ENCODE assay signal across 8 cellular contexts in genomic region chr12:56521209-56521589, GRCh38. TPM values are rescaled to one million over a fixed set of nuclear protein-coding genes. Genes with fewer than 3 reads are reported as not detected.
DNase-seq lines count a peak whose midpoint lies in the region; ATAC-seq and TF ChIP-seq lines count a peak whose summit lies in the region.

No MANE protein-coding gene starts in this region.

- peak overlapping the region; percentile 78 for H3K4me3 Mint-ChIP-seq in activated T-helper 17 cell treated with anti-CD3 and anti-CD28 coated beads, Interleukin-2, amount 50 U/mL, for 72 hours

- intact Hi-C loops in right cardiac atrium (cut with DNase I), result loop anchor here in 1 of 4 donors (5.0 kb wide), 1 partner anchor 51 kb away; no protein-coding TSS in a partner anchor
- intact Hi-C loops in spleen (cut with DNase I; ENCODE audit: low total_unique reads), result no loop called here

- no peaks in the 10 kb centered on the region for H3K36me3 Mint-ChIP-seq in activated T-helper 17 cell treated with anti-CD3 and anti-CD28 coated beads, Interleukin-2, amount 50 U/mL, for 72 hours (ENCODE audit: low read depth)

- ATAC-seq in activated T-helper 17 cell treated with anti-CD3 and anti-CD28 coated beads, Interleukin-2, amount 50 U/mL, for 72 hours (replicated peaks), result peak; percentile 16
- ATAC-seq in right cardiac atrium (peak; percentile 37 to 52), GM18868 (IDR thresholded peaks at IDR 0.05; ENCODE audit: unreplicated experiment) (no peak)

- DNase-seq in HFF-Myc (ENCODE audit: extremely low read depth, low read depth), result no peak
- DNase-seq in right cardiac atrium, result peak in 1 of 3 donors; percentile 29
- no peak for DNase-seq in spleen
- DNase-seq in cerebellar nuclear complex (lab: John Stamatoyannopoulos, UW), result no peak
- no peak for DNase-seq in NK-92 treated with Interleukin-12 subunit alpha and Interleukin-12 subunit beta, amount 100 ng/mL, for 24 hours (lab: John Stamatoyannopoulos, UW)
- no peak for DNase-seq in GM13976 (ENCODE audit: low spot score)

- no peaks in the 10 kb centered on the region for H3K9me3 Mint-ChIP-seq in activated T-helper 17 cell treated with anti-CD3 and anti-CD28 coated beads, Interleukin-2, amount 50 U/mL, for 72 hours

- 30% methylated on average over 8 of the region's 8 CpGs for WGBS in right cardiac atrium
- 39 to 59% (median 48%) methylated on average over 8 of the region's 8 CpGs for WGBS in spleen, 5 donors

- H3K27me3 Mint-ChIP-seq in activated T-helper 17 cell treated with anti-CD3 and anti-CD28 coated beads, Interleukin-2, amount 50 U/mL, for 72 hours, result no peaks in the 10 kb centered on the region

- H3K9me3 ChIP-seq in right cardiac atrium (ENCODE audit: control insufficient read depth, low read length) (no peaks in the 10 kb centered on the region), spleen (no peaks in the 10 kb centered on the region)

- H3K27me3 ChIP-seq in right cardiac atrium (ENCODE audit: control insufficient read depth, insufficient read depth) (no peaks in the 10 kb centered on the region), spleen (replicated peaks in 1 of 7) (no peaks in the 10 kb centered on the region)

- H3K4me1 Mint-ChIP-seq in activated T-helper 17 cell treated with anti-CD3 and anti-CD28 coated beads, Interleukin-2, amount 50 U/mL, for 72 hours, result peaks cover 12% of the 10 kb centered on the region

- no peaks in the 10 kb centered on the region for H3K4me1 ChIP-seq in right cardiac atrium (ENCODE audit: control insufficient read depth, insufficient read depth, low read length)
- peaks cover 10 to 77% (median 46%) of the 10 kb centered on the region in 6 donors for H3K4me1 ChIP-seq in spleen

- H3K4me3 ChIP-seq in HFF-Myc (replicated peaks; ENCODE audit: low read depth, low read length) (peak overlapping the region; percentile 67; the same call in 1 of the 2 replicates), right cardiac atrium (ENCODE audit: low read length) (peak overlapping the region; percentile 83), spleen (peak overlapping the region; percentile 18 to 65 (median 42))

- no peak for TF ChIP-seq POLR2A in spleen (IDR thresholded peaks at IDR 0.05)

- H3K27ac ChIP-seq in right cardiac atrium (ENCODE audit: low read length) (peak overlapping the region; percentile 77), spleen (peak overlapping the region; percentile 53 to 93 (median 84))

- in situ Hi-C loops in GM13976 (cut with MboI; ENCODE audit: low sequenced_read_pairs, unreplicated experiment), result loop anchor here (25.0 kb wide), 1 partner anchor 91 kb away; no protein-coding TSS in a partner anchor

- TF ChIP-seq CTCF in HFF-Myc (IDR thresholded peaks at IDR 0.05; ENCODE audit: low read depth, low read length, missing control alignments), result no peak
- no peak for TF ChIP-seq CTCF in spleen (IDR thresholded peaks at IDR 0.05 in 8 of 11, conservative IDR thresholded peaks at IDR 0.05 in 3 of 11)
- TF ChIP-seq CTCF in GM13976 (IDR thresholded peaks at IDR 0.05; ENCODE audit: borderline replicate concordance, control extremely low read depth, extremely low read depth, insufficient read depth, missing control alignments), result no peak

- H3K27ac Mint-ChIP-seq in activated T-helper 17 cell treated with anti-CD3 and anti-CD28 coated beads, Interleukin-2, amount 50 U/mL, for 72 hours, result peak overlapping the region; percentile 90

- no peaks in the 10 kb centered on the region for H3K36me3 ChIP-seq in spleen

RNA-seq across cellular contexts. Expression of gene RBMS2, which starts 0.4 kb away (rescaled TPM):
- total RNA-seq in activated T-helper 17 cell treated with anti-CD3 and anti-CD28 coated beads, Interleukin-2, amount 50 U/mL, for 72 hours, result 1 to 10 TPM; 1.1 to 2.3 TPM
- total RNA-seq in right cardiac atrium, result 10 to 100 TPM; 29.6 to 41.4 (median 37.6) TPM
- 11.0 TPM for polyA plus RNA-seq in right cardiac atrium
- 10 to 100 TPM; 24.8 to 65.4 (median 27.2) TPM for total RNA-seq in spleen
- polyA plus RNA-seq in spleen, result 1 to 10 TPM; 3.0 to 7.7 (median 3.3) TPM

RNA-seq across cellular contexts. Expression of gene GLS2, which starts 33.2 kb away (rescaled TPM):
- total RNA-seq in activated T-helper 17 cell treated with anti-CD3 and anti-CD28 coated beads, Interleukin-2, amount 50 U/mL, for 72 hours, result 1 to 10 TPM; 1.3 to 4.7 TPM
- 1 to 10 TPM in 1 of 4 donors, under 1 TPM in 3; 0.42 to 1.2 (median 0.57) TPM for total RNA-seq in right cardiac atrium
- polyA plus RNA-seq in right cardiac atrium, result 0.63 TPM
- 1 to 10 TPM in 6 of 7 donors, under 1 TPM in 1; 0.83 to 2.4 (median 1.7) TPM for total RNA-seq in spleen
- polyA plus RNA-seq in spleen, result 1 to 10 TPM; 1.1 to 2.2 (median 1.7) TPM

RNA-seq across cellular contexts. Expression of gene SPRYD4, which starts 52.8 kb away (rescaled TPM):
- 1 to 10 TPM; 3.9 to 4.2 TPM for total RNA-seq in activated T-helper 17 cell treated with anti-CD3 and anti-CD28 coated beads, Interleukin-2, amount 50 U/mL, for 72 hours
- 1 to 10 TPM; 2.6 to 3.3 (median 2.7) TPM for total RNA-seq in right cardiac atrium
- 3.1 TPM for polyA plus RNA-seq in right cardiac atrium
- 1 to 10 TPM; 2.8 to 4.9 (median 4.2) TPM for total RNA-seq in spleen
- 1 to 10 TPM; 1.4 to 2.5 (median 1.8) TPM for polyA plus RNA-seq in spleen

Comparison
In these comparisons a context has a peak if more than half of its experiments do, and no peak if none do; other contexts are left out.
1. RNA of gene RBMS2, which starts 0.4 kb away (total RNA-seq): 29.6 to 41.4 TPM in right cardiac atrium and 24.8 to 65.4 TPM in spleen; 1.1 to 2.3 TPM in activated T-helper 17 cell treated with anti-CD3 and anti-CD28 coated beads, Interleukin-2, amount 50 U/mL, for 72 hours; every median in the first group is over 4 times any median in the second.
2. Peak in every context shown above with its lines, with median percentiles within 50 percentile points of each other: H3K4me3 ChIP-seq.